In the genomic region with DNA sequence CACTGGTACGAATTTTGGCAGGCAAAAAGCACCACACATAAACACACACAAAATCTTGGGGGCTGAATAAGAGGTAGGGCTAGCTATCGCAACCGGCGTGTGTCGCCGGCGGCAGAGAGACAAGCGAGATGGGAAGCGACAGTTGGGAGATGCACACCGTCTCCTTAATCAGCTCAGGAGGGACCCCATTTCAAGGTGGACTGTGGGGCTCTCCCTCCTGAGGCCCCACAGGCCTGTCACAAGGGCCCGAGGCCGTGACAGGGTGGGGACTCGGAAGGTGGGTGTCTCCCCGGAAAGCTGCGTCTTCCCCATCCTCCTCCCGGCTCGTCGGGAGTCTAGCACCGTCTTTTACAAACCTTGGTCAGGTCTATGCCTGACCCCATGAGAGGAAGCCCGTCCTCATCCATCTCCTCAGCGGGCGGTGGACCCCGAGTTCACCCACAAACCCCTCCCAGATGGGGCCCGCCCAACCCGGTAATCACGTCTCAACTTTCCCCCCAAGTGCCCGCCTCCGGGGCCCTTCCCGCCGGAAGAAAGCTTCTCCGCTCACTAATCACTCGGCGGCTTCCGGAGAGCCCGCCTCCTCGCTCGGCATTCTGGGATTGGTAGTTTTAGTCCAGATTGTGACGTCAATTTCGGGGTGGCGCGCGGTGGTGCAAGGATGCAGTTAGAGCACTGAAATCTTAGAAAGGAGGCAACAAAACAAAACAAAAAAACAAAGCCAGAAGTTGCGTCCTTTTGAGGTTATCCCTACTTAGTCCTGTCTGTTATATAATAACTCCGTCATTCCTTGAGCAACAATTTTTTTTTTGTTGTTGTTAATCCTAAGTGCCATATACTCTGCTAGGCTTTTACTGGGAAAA, we compare ENCODE assay signal across 1 cellular context.
A peak's percentile ranks its signal among the peaks of the same experiment; 100 is the strongest.
TF ChIP-seq lines count a peak whose summit lies in the region.

A gene with protein sequence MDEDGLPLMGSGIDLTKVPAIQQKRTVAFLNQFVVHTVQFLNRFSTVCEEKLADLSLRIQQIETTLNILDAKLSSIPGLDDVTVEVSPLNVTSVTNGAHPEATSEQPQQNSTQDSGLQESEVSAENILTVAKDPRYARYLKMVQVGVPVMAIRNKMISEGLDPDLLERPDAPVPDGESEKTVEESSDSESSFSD (minus strand): TSS at position 436 of the 863 bp plus-strand sequence. CDS start 29 bp downstream, at position 407.

TF ChIP-seq in K562, 482 proteins besides CTCF, POLR2A, EP300 and RAD21 (continued from another document and continues in another):
- TF ChIP-seq, protein P1, sequence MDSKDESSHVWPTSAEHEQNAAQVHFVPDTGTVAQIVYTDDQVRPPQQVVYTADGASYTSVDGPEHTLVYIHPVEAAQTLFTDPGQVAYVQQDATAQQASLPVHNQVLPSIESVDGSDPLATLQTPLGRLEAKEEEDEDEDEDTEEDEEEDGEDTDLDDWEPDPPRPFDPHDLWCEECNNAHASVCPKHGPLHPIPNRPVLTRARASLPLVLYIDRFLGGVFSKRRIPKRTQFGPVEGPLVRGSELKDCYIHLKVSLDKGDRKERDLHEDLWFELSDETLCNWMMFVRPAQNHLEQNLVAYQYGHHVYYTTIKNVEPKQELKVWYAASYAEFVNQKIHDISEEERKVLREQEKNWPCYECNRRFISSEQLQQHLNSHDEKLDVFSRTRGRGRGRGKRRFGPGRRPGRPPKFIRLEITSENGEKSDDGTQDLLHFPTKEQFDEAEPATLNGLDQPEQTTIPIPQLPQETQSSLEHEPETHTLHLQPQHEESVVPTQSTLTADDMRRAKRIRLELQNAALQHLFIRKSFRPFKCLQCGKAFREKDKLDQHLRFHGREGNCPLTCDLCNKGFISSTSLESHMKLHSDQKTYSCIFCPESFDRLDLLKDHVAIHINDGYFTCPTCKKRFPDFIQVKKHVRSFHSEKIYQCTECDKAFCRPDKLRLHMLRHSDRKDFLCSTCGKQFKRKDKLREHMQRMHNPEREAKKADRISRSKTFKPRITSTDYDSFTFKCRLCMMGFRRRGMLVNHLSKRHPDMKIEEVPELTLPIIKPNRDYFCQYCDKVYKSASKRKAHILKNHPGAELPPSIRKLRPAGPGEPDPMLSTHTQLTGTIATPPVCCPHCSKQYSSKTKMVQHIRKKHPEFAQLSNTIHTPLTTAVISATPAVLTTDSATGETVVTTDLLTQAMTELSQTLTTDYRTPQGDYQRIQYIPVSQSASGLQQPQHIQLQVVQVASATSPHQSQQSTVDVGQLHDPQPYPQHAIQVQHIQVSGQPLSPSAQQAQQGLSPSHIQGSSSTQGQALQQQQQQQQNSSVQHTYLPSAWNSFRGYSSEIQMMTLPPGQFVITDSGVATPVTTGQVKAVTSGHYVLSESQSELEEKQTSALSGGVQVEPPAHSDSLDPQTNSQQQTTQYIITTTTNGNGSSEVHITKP (IDR thresholded peaks at IDR 0.05; ENCODE audit: partially characterized antibody) = peak; percentile 90
- TF ChIP-seq SLC30A9 (CRISPR knock-in tag; IDR thresholded peaks at IDR 0.05) (no peak), MTA3 (IDR thresholded peaks at IDR 0.05; ENCODE audit: borderline replicate concordance) (no peak), CREB1 (IDR thresholded peaks at IDR 0.05) (peak; percentile 88), CREB1 (CRISPR knock-in tag; IDR thresholded peaks at IDR 0.05) (peak; percentile 87), PHF8 (IDR thresholded peaks at IDR 0.05; ENCODE audit: borderline replicate concordance, low read length) (peak; percentile 83; the same call in 1 of the 2 replicates), RB1 (IDR thresholded peaks at IDR 0.05; ENCODE audit: low read depth) (peak; percentile 30; the same call in 1 of the 2 replicates), MEIS2 (IDR thresholded peaks at IDR 0.05; ENCODE audit: partially characterized antibody) (peak; percentile 85), CEBPB (tag; IDR thresholded peaks at IDR 0.05) (peak; percentile 52), NRF1 (conservative IDR thresholded peaks at IDR 0.05 in 1 of 2, IDR thresholded peaks at IDR 0.05 in 1 of 2) (peak; percentile 26 to 40; a peak in 2 of 4 replicates), SUPT5H (IDR thresholded peaks at IDR 0.05) (peak; percentile 75), GABPA (tag; conservative IDR thresholded peaks at IDR 0.05; ENCODE audit: low read depth) (peak; percentile 96), JUND (IDR thresholded peaks at IDR 0.05; ENCODE audit: borderline replicate concordance, low read depth, low read length) (peak; percentile 73), JUND (tag; IDR thresholded peaks at IDR 0.05; ENCODE audit: borderline replicate concordance, low read depth, low read length) (no peak; the same call in 2 of the 3 replicates), ZNF589 (CRISPR knock-in tag; IDR thresholded peaks at IDR 0.05; ENCODE audit: low read depth) (no peak), ELF2 (CRISPR knock-in tag; IDR thresholded peaks at IDR 0.05) (0 out of 2 replicates have a peak, but pooled peaks have one; percentile 63), TAF15 (IDR thresholded peaks at IDR 0.05; ENCODE audit: low read depth, low read length) (no peak), GATAD2A (IDR thresholded peaks at IDR 0.05) (0 out of 2 replicates have a peak, but pooled peaks have one; percentile 41), NR2C2 (CRISPR knock-in tag; IDR thresholded peaks at IDR 0.05) (0 out of 2 replicates have a peak, but pooled peaks have one; percentile 45), NR2C2 (tag; IDR thresholded peaks at IDR 0.05) (peak; percentile 97), ATF7 (IDR thresholded peaks at IDR 0.05) (peak; percentile 96), CXXC5 (CRISPR knock-in tag; IDR thresholded peaks at IDR 0.05) (peak; percentile 75), ZBTB17 (CRISPR knock-in tag; IDR thresholded peaks at IDR 0.05) (0 out of 2 replicates have a peak, but pooled peaks have one; percentile 20), FOXK2 (conservative IDR thresholded peaks at IDR 0.05 in 1 of 2, IDR thresholded peaks at IDR 0.05 in 1 of 2; ENCODE audit: low read depth in 2 of 2) (peak in 1 of 2 experiments; percentile 13; a peak in 1 of 4 replicates), EP400 (IDR thresholded peaks at IDR 0.05) (peak; percentile 27; the same call in 1 of the 2 replicates), GTF2F1 (IDR thresholded peaks at IDR 0.05; ENCODE audit: low read depth, low read length) (no peak), ZNF263 (CRISPR knock-in tag; IDR thresholded peaks at IDR 0.05; ENCODE audit: borderline replicate concordance) (peak; percentile 37; the same call in 1 of the 2 replicates), SRF (CRISPR knock-in tag; IDR thresholded peaks at IDR 0.05) (no peak), TGIF2 (CRISPR knock-in tag; IDR thresholded peaks at IDR 0.05) (no peak), ZBED1 (IDR thresholded peaks at IDR 0.05) (0 out of 2 replicates have a peak, but pooled peaks have one; percentile 46), RBM15 (IDR thresholded peaks at IDR 0.05; ENCODE audit: insufficient read depth, low read length) (no peak)
- TF ChIP-seq, protein P2, sequence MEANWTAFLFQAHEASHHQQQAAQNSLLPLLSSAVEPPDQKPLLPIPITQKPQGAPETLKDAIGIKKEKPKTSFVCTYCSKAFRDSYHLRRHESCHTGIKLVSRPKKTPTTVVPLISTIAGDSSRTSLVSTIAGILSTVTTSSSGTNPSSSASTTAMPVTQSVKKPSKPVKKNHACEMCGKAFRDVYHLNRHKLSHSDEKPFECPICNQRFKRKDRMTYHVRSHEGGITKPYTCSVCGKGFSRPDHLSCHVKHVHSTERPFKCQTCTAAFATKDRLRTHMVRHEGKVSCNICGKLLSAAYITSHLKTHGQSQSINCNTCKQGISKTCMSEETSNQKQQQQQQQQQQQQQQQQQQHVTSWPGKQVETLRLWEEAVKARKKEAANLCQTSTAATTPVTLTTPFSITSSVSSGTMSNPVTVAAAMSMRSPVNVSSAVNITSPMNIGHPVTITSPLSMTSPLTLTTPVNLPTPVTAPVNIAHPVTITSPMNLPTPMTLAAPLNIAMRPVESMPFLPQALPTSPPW (CRISPR knock-in tag; IDR thresholded peaks at IDR 0.05) = peak; percentile 78
- TF ChIP-seq, protein P3, sequence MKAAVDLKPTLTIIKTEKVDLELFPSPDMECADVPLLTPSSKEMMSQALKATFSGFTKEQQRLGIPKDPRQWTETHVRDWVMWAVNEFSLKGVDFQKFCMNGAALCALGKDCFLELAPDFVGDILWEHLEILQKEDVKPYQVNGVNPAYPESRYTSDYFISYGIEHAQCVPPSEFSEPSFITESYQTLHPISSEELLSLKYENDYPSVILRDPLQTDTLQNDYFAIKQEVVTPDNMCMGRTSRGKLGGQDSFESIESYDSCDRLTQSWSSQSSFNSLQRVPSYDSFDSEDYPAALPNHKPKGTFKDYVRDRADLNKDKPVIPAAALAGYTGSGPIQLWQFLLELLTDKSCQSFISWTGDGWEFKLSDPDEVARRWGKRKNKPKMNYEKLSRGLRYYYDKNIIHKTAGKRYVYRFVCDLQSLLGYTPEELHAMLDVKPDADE (conservative IDR thresholded peaks at IDR 0.05; ENCODE audit: control insufficient read depth, low read depth, low read length) = peak; percentile 86
- TF ChIP-seq, protein P4, sequence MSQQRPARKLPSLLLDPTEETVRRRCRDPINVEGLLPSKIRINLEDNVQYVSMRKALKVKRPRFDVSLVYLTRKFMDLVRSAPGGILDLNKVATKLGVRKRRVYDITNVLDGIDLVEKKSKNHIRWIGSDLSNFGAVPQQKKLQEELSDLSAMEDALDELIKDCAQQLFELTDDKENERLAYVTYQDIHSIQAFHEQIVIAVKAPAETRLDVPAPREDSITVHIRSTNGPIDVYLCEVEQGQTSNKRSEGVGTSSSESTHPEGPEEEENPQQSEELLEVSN (IDR thresholded peaks at IDR 0.05; ENCODE audit: borderline replicate concordance in 1 of 2, extremely low read depth in 1 of 2, insufficient read depth in 1 of 2, insufficient read length in 1 of 2, low read depth in 1 of 2, low read length in 1 of 2, poor library complexity in 1 of 2, severe bottlenecking in 1 of 2) = peak in 1 of 2 experiments; percentile 32
- TF ChIP-seq, protein P5, sequence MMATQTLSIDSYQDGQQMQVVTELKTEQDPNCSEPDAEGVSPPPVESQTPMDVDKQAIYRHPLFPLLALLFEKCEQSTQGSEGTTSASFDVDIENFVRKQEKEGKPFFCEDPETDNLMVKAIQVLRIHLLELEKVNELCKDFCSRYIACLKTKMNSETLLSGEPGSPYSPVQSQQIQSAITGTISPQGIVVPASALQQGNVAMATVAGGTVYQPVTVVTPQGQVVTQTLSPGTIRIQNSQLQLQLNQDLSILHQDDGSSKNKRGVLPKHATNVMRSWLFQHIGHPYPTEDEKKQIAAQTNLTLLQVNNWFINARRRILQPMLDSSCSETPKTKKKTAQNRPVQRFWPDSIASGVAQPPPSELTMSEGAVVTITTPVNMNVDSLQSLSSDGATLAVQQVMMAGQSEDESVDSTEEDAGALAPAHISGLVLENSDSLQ (IDR thresholded peaks at IDR 0.05) = peak; percentile 80
- TF ChIP-seq, protein P6, sequence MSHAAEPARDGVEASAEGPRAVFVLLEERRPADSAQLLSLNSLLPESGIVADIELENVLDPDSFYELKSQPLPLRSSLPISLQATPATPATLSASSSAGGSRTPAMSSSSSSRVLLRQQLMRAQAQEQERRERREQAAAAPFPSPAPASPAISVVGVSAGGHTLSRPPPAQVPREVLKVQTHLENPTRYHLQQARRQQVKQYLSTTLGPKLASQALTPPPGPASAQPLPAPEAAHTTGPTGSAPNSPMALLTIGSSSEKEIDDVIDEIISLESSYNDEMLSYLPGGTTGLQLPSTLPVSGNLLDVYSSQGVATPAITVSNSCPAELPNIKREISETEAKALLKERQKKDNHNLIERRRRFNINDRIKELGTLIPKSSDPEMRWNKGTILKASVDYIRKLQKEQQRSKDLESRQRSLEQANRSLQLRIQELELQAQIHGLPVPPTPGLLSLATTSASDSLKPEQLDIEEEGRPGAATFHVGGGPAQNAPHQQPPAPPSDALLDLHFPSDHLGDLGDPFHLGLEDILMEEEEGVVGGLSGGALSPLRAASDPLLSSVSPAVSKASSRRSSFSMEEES (CRISPR knock-in tag; IDR thresholded peaks at IDR 0.05) = no peak
- TF ChIP-seq, protein P7, sequence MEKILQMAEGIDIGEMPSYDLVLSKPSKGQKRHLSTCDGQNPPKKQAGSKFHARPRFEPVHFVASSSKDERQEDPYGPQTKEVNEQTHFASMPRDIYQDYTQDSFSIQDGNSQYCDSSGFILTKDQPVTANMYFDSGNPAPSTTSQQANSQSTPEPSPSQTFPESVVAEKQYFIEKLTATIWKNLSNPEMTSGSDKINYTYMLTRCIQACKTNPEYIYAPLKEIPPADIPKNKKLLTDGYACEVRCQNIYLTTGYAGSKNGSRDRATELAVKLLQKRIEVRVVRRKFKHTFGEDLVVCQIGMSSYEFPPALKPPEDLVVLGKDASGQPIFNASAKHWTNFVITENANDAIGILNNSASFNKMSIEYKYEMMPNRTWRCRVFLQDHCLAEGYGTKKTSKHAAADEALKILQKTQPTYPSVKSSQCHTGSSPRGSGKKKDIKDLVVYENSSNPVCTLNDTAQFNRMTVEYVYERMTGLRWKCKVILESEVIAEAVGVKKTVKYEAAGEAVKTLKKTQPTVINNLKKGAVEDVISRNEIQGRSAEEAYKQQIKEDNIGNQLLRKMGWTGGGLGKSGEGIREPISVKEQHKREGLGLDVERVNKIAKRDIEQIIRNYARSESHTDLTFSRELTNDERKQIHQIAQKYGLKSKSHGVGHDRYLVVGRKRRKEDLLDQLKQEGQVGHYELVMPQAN (IDR thresholded peaks at IDR 0.05; ENCODE audit: borderline replicate concordance) = peak; percentile 54; the same call in 1 of the 2 replicates
- TF ChIP-seq, protein P8, sequence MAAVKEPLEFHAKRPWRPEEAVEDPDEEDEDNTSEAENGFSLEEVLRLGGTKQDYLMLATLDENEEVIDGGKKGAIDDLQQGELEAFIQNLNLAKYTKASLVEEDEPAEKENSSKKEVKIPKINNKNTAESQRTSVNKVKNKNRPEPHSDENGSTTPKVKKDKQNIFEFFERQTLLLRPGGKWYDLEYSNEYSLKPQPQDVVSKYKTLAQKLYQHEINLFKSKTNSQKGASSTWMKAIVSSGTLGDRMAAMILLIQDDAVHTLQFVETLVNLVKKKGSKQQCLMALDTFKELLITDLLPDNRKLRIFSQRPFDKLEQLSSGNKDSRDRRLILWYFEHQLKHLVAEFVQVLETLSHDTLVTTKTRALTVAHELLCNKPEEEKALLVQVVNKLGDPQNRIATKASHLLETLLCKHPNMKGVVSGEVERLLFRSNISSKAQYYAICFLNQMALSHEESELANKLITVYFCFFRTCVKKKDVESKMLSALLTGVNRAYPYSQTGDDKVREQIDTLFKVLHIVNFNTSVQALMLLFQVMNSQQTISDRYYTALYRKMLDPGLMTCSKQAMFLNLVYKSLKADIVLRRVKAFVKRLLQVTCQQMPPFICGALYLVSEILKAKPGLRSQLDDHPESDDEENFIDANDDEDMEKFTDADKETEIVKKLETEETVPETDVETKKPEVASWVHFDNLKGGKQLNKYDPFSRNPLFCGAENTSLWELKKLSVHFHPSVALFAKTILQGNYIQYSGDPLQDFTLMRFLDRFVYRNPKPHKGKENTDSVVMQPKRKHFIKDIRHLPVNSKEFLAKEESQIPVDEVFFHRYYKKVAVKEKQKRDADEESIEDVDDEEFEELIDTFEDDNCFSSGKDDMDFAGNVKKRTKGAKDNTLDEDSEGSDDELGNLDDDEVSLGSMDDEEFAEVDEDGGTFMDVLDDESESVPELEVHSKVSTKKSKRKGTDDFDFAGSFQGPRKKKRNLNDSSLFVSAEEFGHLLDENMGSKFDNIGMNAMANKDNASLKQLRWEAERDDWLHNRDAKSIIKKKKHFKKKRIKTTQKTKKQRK (IDR thresholded peaks at IDR 0.05; ENCODE audit: borderline replicate concordance, low read depth, low read length) = 0 out of 2 replicates have a peak, but pooled peaks have one; percentile 25
- TF ChIP-seq, protein P9, sequence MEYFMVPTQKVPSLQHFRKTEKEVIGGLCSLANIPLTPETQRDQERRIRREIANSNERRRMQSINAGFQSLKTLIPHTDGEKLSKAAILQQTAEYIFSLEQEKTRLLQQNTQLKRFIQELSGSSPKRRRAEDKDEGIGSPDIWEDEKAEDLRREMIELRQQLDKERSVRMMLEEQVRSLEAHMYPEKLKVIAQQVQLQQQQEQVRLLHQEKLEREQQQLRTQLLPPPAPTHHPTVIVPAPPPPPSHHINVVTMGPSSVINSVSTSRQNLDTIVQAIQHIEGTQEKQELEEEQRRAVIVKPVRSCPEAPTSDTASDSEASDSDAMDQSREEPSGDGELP (CRISPR knock-in tag; IDR thresholded peaks at IDR 0.05; ENCODE audit: borderline replicate concordance) = peak; percentile 48; the same call in 1 of the 2 replicates
